ENCODE assay signal across 9 cellular contexts in the genomic region with DNA sequence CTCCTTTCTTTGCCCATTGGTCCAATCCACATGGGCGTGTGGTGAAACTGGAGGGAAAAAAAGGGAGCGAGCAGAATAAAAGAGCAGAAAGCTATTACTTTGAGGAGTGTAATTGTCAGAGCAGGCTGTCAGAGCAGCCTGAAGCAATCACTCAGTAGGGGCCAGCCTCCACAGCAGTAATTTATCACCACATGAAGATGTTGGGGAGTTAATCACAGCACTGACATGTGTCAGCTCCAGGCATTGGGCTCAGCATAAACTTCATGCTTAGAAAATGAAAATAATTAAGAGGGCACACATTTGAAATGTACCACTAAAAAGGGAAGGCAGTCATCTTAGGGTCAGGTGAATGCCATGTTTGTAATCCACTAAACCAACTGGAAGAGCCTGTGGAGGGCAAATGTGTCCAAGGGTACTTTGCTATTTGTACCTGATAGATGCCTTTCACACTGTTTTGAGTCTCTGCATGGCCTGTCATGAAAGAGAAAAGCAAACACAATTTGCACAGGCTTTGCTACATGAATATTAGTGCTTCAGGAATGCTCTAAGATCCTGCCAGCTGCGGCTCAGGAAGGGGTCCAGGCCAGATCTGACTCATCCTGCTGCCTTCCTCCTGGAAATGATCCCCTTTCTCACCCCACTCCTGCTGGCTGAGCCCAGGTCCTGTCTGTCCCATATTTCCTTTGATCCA. TPM values are rescaled to one million over a fixed set of nuclear protein-coding genes. Genes with fewer than 3 reads are reported as not detected.
DNase-seq lines count a peak whose midpoint lies in the region; ATAC-seq and TF ChIP-seq lines count a peak whose summit lies in the region.
"Had no signal": no experiment of that assay in that cellular context is flagged by ENCODE, and none has a peak within 500 bp of the region (broad histone marks: within the 10 kb centered on the region; RNA-seq: fewer than 3 reads in every experiment).

No MANE protein-coding gene starts in this region.

- 0 out of 2 replicates have a peak overlapping the region, but pooled peaks have one; percentile 91 for H3K4me2 ChIP-seq in OCI-LY3 (ENCODE audit: low read length)

- H3K36me3 ChIP-seq in OCI-LY3 (replicated peaks; ENCODE audit: low read depth, low read length), result peaks cover 14% of the 10 kb centered on the region
- peaks cover 8% of the 10 kb centered on the region for H3K36me3 ChIP-seq in rectal smooth muscle tissue (ENCODE audit: control insufficient read depth, insufficient read depth, low read length)

- no peaks in the 10 kb centered on the region for H3K9me3 ChIP-seq in OCI-LY3 (ENCODE audit: insufficient read depth, low read length)

- ATAC-seq in HG02973 (IDR thresholded peaks at IDR 0.05; ENCODE audit: unreplicated experiment), result no peak

- H3K79me2 ChIP-seq in OCI-LY3 (ENCODE audit: low read length), result peaks cover 27% of the 10 kb centered on the region
- H3K79me2 ChIP-seq: parathyroid adenoma had no signal

- H2AFZ ChIP-seq in OCI-LY3 (ENCODE audit: low read depth, low read length), result no peak overlapping the region
- H2AFZ ChIP-seq: parathyroid adenoma had no signal

- no peak overlapping the region for H3K9ac ChIP-seq in OCI-LY3 (ENCODE audit: low read length)
- H3K9ac ChIP-seq in rectal smooth muscle tissue (ENCODE audit: low read length), result no peak overlapping the region
- H3K9ac ChIP-seq: parathyroid adenoma had no signal

- H3K27me3 ChIP-seq in OCI-LY3 (ENCODE audit: low read depth, low read length), result no peaks in the 10 kb centered on the region
- H3K27me3 ChIP-seq in rectal smooth muscle tissue (ENCODE audit: control insufficient read depth, insufficient read depth, low read length), result no peaks in the 10 kb centered on the region

- no peak for TF ChIP-seq CTCF in OCI-LY3 (IDR thresholded peaks at IDR 0.05; ENCODE audit: low read depth, low read length)
- TF ChIP-seq CTCF in epithelial cell of esophagus (IDR thresholded peaks at IDR 0.05; ENCODE audit: insufficient read depth, low read depth, low read length, missing control alignments), result no peak

- H3K4me3 ChIP-seq in OCI-LY3 (ENCODE audit: low read length) (no peak overlapping the region), epithelial cell of esophagus (ENCODE audit: low read length) (no peak overlapping the region), rectal smooth muscle tissue (ENCODE audit: low read length) (no peak overlapping the region)

- intact Hi-C loops in posterior vena cava (cut with DNase I), result no loop called here

- H3K4me1 ChIP-seq in OCI-LY3 (ENCODE audit: low read length) (peaks cover 24% of the 10 kb centered on the region), rectal smooth muscle tissue (ENCODE audit: control insufficient read depth, insufficient read depth, low read length) (no peaks in the 10 kb centered on the region)
- H3K4me1 ChIP-seq: parathyroid adenoma had no signal

- peaks cover 6% of the 10 kb centered on the region; the same call in 1 of the 2 replicates for H4K20me1 ChIP-seq in OCI-LY3 (ENCODE audit: insufficient read depth, low read length)

- no peak overlapping the region for H3K27ac ChIP-seq in OCI-LY3 (ENCODE audit: low read length)
- H3K27ac ChIP-seq in rectal smooth muscle tissue (ENCODE audit: low read depth, low read length), result peak overlapping the region; percentile 28
- H3K27ac ChIP-seq: parathyroid adenoma had no signal

- DNase-seq in EL (peak; percentile 89), epithelial cell of esophagus (ENCODE audit: low read depth) (peak; percentile 70), MV-4-11 (lab: John Stamatoyannopoulos, UW) (no peak), posterior vena cava (ENCODE audit: low spot score) (no peak), Ammon's horn (ENCODE audit: low spot score) (no peak)

RNA-seq across cellular contexts. Expression of a gene that starts 2.9 kb away (rescaled TPM):
- total RNA-seq in posterior vena cava, result 10 to 100 TPM; 10.1 to 12.1 TPM

Comparison
In these comparisons a context has a peak if more than half of its experiments do, and no peak if none do; other contexts are left out.
1. DNase-seq: peak in EL (single experiment) and epithelial cell of esophagus (single experiment); none in MV-4-11 (single experiment), posterior vena cava (single experiment) and Ammon's horn (single experiment).